39 cellular contexts compared by ENCODE assay signal in genomic region chr3:8942115-8942514, GRCh38.
"Had no signal": no experiment of that assay in that cellular context is flagged by ENCODE, and none has a peak within 500 bp of the region (broad histone marks: within the 10 kb centered on the region; RNA-seq: fewer than 3 reads in every experiment).

No MANE protein-coding gene starts in this region.

- H3K4me3 Mint-ChIP-seq: activated B cell treated with CpG ODN at 0.5 μM for 24 hours; activated CD4-positive, alpha-beta T cell treated with anti-CD3 and anti-CD28 coated beads, Interleukin-2, amount 10 ng/mL, durations not matched to agents 24 days and 14 days; activated CD8-positive, alpha-beta T cell treated with anti-CD3 and anti-CD28 coated beads for 36 hours; activated naive CD4-positive, alpha-beta T cell treated with anti-CD3 and anti-CD28 coated beads for 36 hours; activated naive CD8-positive, alpha-beta T cell treated with anti-CD3 and anti-CD28 coated beads for 36 hours; activated T-cell treated with anti-CD3 and anti-CD28 coated beads, Interleukin-2, amount 50 U/mL, for 4 hours; activated T-cell treated with anti-CD3 and anti-CD28 coated beads, Interleukin-2, amount 50 U/mL, for 72 hours; activated T-helper 1 cell treated with anti-CD3 and anti-CD28 coated beads, Interleukin-12 subunit alpha, Interleukin-12 subunit beta, Interleukin-2, Interleukin-4 antibody, amounts not matched to agents 30 ng/mL and 10 ng/mL and 1 ng/mL, durations not matched to agents 14 hours and 24 hours and 36 hours; activated T-helper 17 cell treated with anti-CD3 and anti-CD28 coated beads, Interleukin-2, amount 50 U/mL, for 72 hours; central memory CD8-positive, alpha-beta T cell; T-helper 1 cell treated with Interleukin-12 subunit alpha and Interleukin-12 subunit beta and Interleukin-4 antibody, amounts not matched to agents 30 μg/mL and 1 μg/mL, for 36 hours; T-helper 2 cell treated with Interferon-gamma antibody and Interleukin-4, amounts not matched to agents 5 μg/mL and 100 μg/mL, for 36 hours had no signal

- H3K27ac Mint-ChIP-seq: activated B cell treated with CpG ODN at 0.5 μM for 24 hours; activated CD4-positive, alpha-beta T cell treated with anti-CD3 and anti-CD28 coated beads, Interleukin-2, amount 10 ng/mL, durations not matched to agents 24 days and 14 days; activated CD8-positive, alpha-beta T cell treated with anti-CD3 and anti-CD28 coated beads for 36 hours; activated naive CD4-positive, alpha-beta T cell treated with anti-CD3 and anti-CD28 coated beads for 36 hours; activated naive CD4-positive, alpha-beta T cell treated with anti-CD3 and anti-CD28 coated beads, Interleukin-2, amount 50 U/mL, for 72 hours; activated naive CD8-positive, alpha-beta T cell treated with anti-CD3 and anti-CD28 coated beads for 36 hours; activated T-helper 1 cell treated with anti-CD3 and anti-CD28 coated beads, Interleukin-12 subunit alpha, Interleukin-12 subunit beta, Interleukin-2, Interleukin-4 antibody, amounts not matched to agents 30 ng/mL and 10 ng/mL and 1 ng/mL, durations not matched to agents 14 hours and 24 hours and 36 hours; activated T-helper 17 cell treated with anti-CD3 and anti-CD28 coated beads, Interleukin-2, amount 50 U/mL, for 72 hours; T-helper 1 cell treated with Interleukin-12 subunit alpha and Interleukin-12 subunit beta and Interleukin-4 antibody, amounts not matched to agents 30 μg/mL and 1 μg/mL, for 36 hours; T-helper 2 cell treated with Interferon-gamma antibody and Interleukin-4, amounts not matched to agents 5 μg/mL and 100 μg/mL, for 36 hours had no signal

- H3K27me3 Mint-ChIP-seq: activated B cell treated with CpG ODN at 0.5 μM for 24 hours; activated CD4-positive, alpha-beta T cell treated with anti-CD3 and anti-CD28 coated beads, Interleukin-2, amount 10 ng/mL, durations not matched to agents 24 days and 14 days; activated CD8-positive, alpha-beta T cell treated with anti-CD3 and anti-CD28 coated beads for 36 hours; activated naive CD8-positive, alpha-beta T cell treated with anti-CD3 and anti-CD28 coated beads for 36 hours; activated T-helper 17 cell treated with anti-CD3 and anti-CD28 coated beads, Interleukin-2, amount 50 U/mL, for 72 hours; central memory CD8-positive, alpha-beta T cell had no signal

- ATAC-seq: activated CD8-positive, alpha-beta T cell treated with anti-CD3 and anti-CD28 coated beads for 36 hours; activated naive CD4-positive, alpha-beta T cell treated with anti-CD3 and anti-CD28 coated beads, Interleukin-2, amount 50 U/mL, for 72 hours; activated T-cell treated with anti-CD3 and anti-CD28 coated beads, Interleukin-2, amount 50 U/mL, for 4 hours; activated T-cell treated with anti-CD3 and anti-CD28 coated beads, Interleukin-2, amount 50 U/mL, for 72 hours; activated T-helper 17 cell treated with anti-CD3 and anti-CD28 coated beads, Interleukin-2, amount 50 U/mL, for 72 hours; body of pancreas had no signal

- H3K4me3 ChIP-seq: adrenal gland, body of pancreas, breast epithelium, cardiac muscle cell had no signal

- H3K4me1 Mint-ChIP-seq: activated B cell treated with CpG ODN at 0.5 μM for 24 hours; activated naive CD8-positive, alpha-beta T cell treated with anti-CD3 and anti-CD28 coated beads for 36 hours; activated T-helper 17 cell treated with anti-CD3 and anti-CD28 coated beads, Interleukin-2, amount 50 U/mL, for 72 hours; central memory CD8-positive, alpha-beta T cell had no signal

- FAIRE-seq: astrocyte, TTC549 had no signal

- H3K9me3 ChIP-seq: adrenal gland, body of pancreas had no signal

- H3K4me1 ChIP-seq: breast epithelium had no signal

- DNase-seq: activated B cell treated with CpG ODN at 0.5 μM for 24 hours; activated CD4-positive, alpha-beta T cell treated with anti-CD3 and anti-CD28 coated beads for 4 hours; activated CD4-positive, alpha-beta T cell treated with anti-CD3 and anti-CD28 coated beads, Interleukin-2, amount 10 ng/mL, durations not matched to agents 24 days and 14 days; activated CD4-positive, alpha-beta T cell treated with anti-CD3 and anti-CD28 coated beads, Interleukin-2, amount 50 U/mL, for 1 hour; activated CD4-positive, alpha-beta T cell treated with anti-CD3 and anti-CD28 coated beads, Interleukin-2, amount 50 U/mL, for 4 hours; activated CD4-positive, CD25-positive, alpha-beta regulatory T cell treated with anti-CD3 and anti-CD28 coated beads, Interleukin-2, amount 50 U/mL, for 72 hours; activated CD8-positive, alpha-beta memory T cell treated with anti-CD3 and anti-CD28 coated beads, Interleukin-2, amount 50 U/mL, for 4 hours; activated CD8-positive, alpha-beta T cell treated with anti-CD3 and anti-CD28 coated beads for 36 hours; activated effector memory CD4-positive, alpha-beta T cell treated with anti-CD3 and anti-CD28 coated beads, Interleukin-2, amount 50 U/mL, for 16 hours; activated gamma-delta T cell treated with Interleukin-2 at 50 U/mL for 16 hours; activated naive CD4-positive, alpha-beta T cell; activated naive CD4-positive, alpha-beta T cell treated with anti-CD3 and anti-CD28 coated beads for 36 hours; activated naive CD4-positive, alpha-beta T cell treated with anti-CD3 and anti-CD28 coated beads, Interleukin-2, amount 50 U/mL, for 16 hours; activated naive CD8-positive, alpha-beta T cell treated with anti-CD3 and anti-CD28 coated beads for 36 hours; activated T-cell treated with anti-CD3 and anti-CD28 coated beads for 4 hours; activated T-cell treated with anti-CD3 and anti-CD28 coated beads, Interleukin-2, amount 50 U/mL, for 1 hour; activated T-cell treated with anti-CD3 and anti-CD28 coated beads, Interleukin-2, amount 50 U/mL, for 4 hours; activated T-cell treated with anti-CD3 and anti-CD28 coated beads, Interleukin-2, amount 50 U/mL, for 72 hours; adrenal gland; amniotic stem cell; aorta; body of pancreas; brain microvascular endothelial cell; caudate nucleus; cerebellar nuclear complex; T-helper 1 cell; T-helper 2 cell; T-helper 9 cell had no signal

- H3K27me3 ChIP-seq: adrenal gland, body of pancreas, brain microvascular endothelial cell, breast epithelium, cardiac muscle cell had no signal

- H3K27ac ChIP-seq: adrenal gland, body of pancreas, brain microvascular endothelial cell, breast epithelium, cardiac muscle cell, VCaP had no signal

- H3K36me3 ChIP-seq: adrenal gland had no signal
